In genomic region chr1:222769968-222770620, GRCh38 we compare ENCODE assay signal across 18 cellular contexts.
"Had no signal": no experiment of that assay in that cellular context is flagged by ENCODE, and none has a peak within 500 bp of the region (broad histone marks: within the 10 kb centered on the region; RNA-seq: fewer than 3 reads in every experiment).

No MANE protein-coding gene starts in this region.

- H3K4me1 ChIP-seq: adrenal gland, testis, uterus had no signal

- H3K36me3 ChIP-seq: adrenal gland, brain microvascular endothelial cell, uterus had no signal

- H3K4me3 ChIP-seq: adrenal gland, lung, mucosa of descending colon, spleen, testis, uterus had no signal

- DNase-seq: activated CD4-positive, alpha-beta T cell treated with anti-CD3 and anti-CD28 coated beads, Interleukin-2, amount 50 U/mL, for 4 hours; activated naive CD4-positive, alpha-beta T cell treated with anti-CD3 and anti-CD28 coated beads, Interleukin-2, amount 50 U/mL, for 16 hours; activated T-cell treated with anti-CD3 and anti-CD28 coated beads, Interleukin-2, amount 50 U/mL, for 1 hour; adrenal gland; brain microvascular endothelial cell; hypothalamus; kidney glomerular epithelial cell; mucosa of descending colon; nucleus accumbens; spleen; stimulated activated CD4-positive, alpha-beta T cell treated with anti-CD3 and anti-CD28 coated beads, Interleukin-1b, Interleukin-23, amount 100 ng/mL, for 48 hours; stimulated activated naive CD4-positive, alpha-beta T cell; testis; uterus had no signal

- H3K27ac ChIP-seq: adrenal gland, brain microvascular endothelial cell, spleen, testis, uterus had no signal

- H3K9me3 ChIP-seq: adrenal gland, testis had no signal

- H3K27me3 ChIP-seq: adrenal gland, brain microvascular endothelial cell, spleen, testis, uterus had no signal

- ATAC-seq: activated CD4-positive, CD25-positive, alpha-beta regulatory T cell treated with anti-CD3 and anti-CD28 coated beads, Interleukin-2, amount 50 U/mL, for 24 hours; mucosa of descending colon; natural killer cell treated with Interleukin-12 subunit alpha and Interleukin-12 subunit beta and Interleukin-15 and Interleukin-18, amount 100 ng/mL, for 72 hours; sciatic nerve had no signal
